ENCODE assay signal across 3 cellular contexts in genomic region chr6:85802162-85802561, GRCh38.
"Had no signal": no experiment of that assay in that cellular context is flagged by ENCODE, and none has a peak within 500 bp of the region (broad histone marks: within the 10 kb centered on the region; RNA-seq: fewer than 3 reads in every experiment).

No MANE protein-coding gene starts in this region.

- H3K4me3 ChIP-seq: GM12878 had no signal

- DNase-seq: GDM1, GF-D8 had no signal

- ATAC-seq: GM12878 had no signal
